ENCODE assay signal across 12 cellular contexts in genomic region chr6:15403094-15403493, GRCh38.
A peak's percentile ranks its signal among the peaks of the same experiment; 100 is the strongest.
DNase-seq lines count a peak whose midpoint lies in the region; ATAC-seq and TF ChIP-seq lines count a peak whose summit lies in the region.
"Had no signal": no experiment of that assay in that cellular context is flagged by ENCODE, and none has a peak within 500 bp of the region (broad histone marks: within the 10 kb centered on the region; RNA-seq: fewer than 3 reads in every experiment).

No MANE protein-coding gene starts in this region.

- no peaks in the 10 kb centered on the region for H3K9me3 Mint-ChIP-seq in nephron progenitor cell

- H3K4me3 ChIP-seq in BLaER1 treated with 17β-estradiol and CSF1 and Interleukin-3, amounts not matched to agents 10 nM and 100 nM = peak overlapping the region in 1 of 10 experiments; percentile 27; a peak in 1 of 20 replicates
- H3K4me3 ChIP-seq in HEK293 (ENCODE audit: low read depth, low read length) (no peak overlapping the region), testis (no peak overlapping the region)
- H3K4me3 ChIP-seq: ascending aorta, PC-9 had no signal

- WGBS in testis, 2 donors = 83 to 87% methylated on average over 2 of the region's 2 CpGs

- CTCF ChIA-PET in HEK293 (lab: Yijun Ruan, JAX) = interaction anchor here (1.7 to 5.4 kb wide), 2 partner anchors 10 to 12 kb away, joined by 5 to 25 read pairs; no protein-coding TSS in a partner anchor

- H3K4me1 Mint-ChIP-seq in nephron progenitor cell = peaks cover 92% of the 10 kb centered on the region

- no peaks in the 10 kb centered on the region for H3K27me3 Mint-ChIP-seq in nephron progenitor cell (ENCODE audit: low read depth, poor library complexity)

- peaks cover 0 to 6% (median 0%) of the 10 kb centered on the region in 11 experiments; a peak in 1 of 22 replicates for H3K36me3 ChIP-seq in BLaER1 treated with 17β-estradiol and CSF1 and Interleukin-3, amounts not matched to agents 10 nM and 100 nM
- no peaks in the 10 kb centered on the region for H3K36me3 ChIP-seq in HEK293 (ENCODE audit: control insufficient read depth in 2 of 2, insufficient read depth in 1 of 2, low read length in 2 of 2)
- no peaks in the 10 kb centered on the region for H3K36me3 ChIP-seq in testis (ENCODE audit: low read depth, missing control alignments)
- H3K36me3 ChIP-seq: ascending aorta had no signal

- DNase-seq in nephron progenitor cell = no peak
- no peak for DNase-seq in NCI-H1694 treated with DMSO at 0.1 percent for 48 hours (lab: John Stamatoyannopoulos, UW)
- no peak for DNase-seq in testis
- no peak for DNase-seq in cerebellar cortex (ENCODE audit: low spot score)
- DNase-seq: MM.1S; PC-9; stimulated activated CD4-positive, alpha-beta T cell treated with anti-CD3 and anti-CD28 coated beads, Interleukin-2, amount 100 ng/mL, for 24 hours had no signal

- H3K36me3 Mint-ChIP-seq in nephron progenitor cell (ENCODE audit: low read depth) = peaks cover 5% of the 10 kb centered on the region

- H3K9me3 ChIP-seq in BLaER1 treated with 17β-estradiol and CSF1 and Interleukin-3, amounts not matched to agents 10 nM and 100 nM (replicated peaks in 1 of 11) = no peaks in the 10 kb centered on the region
- no peaks in the 10 kb centered on the region for H3K9me3 ChIP-seq in HEK293 (ENCODE audit: control insufficient read depth, insufficient read depth, low read depth, low read length)
- no peaks in the 10 kb centered on the region for H3K9me3 ChIP-seq in testis
- H3K9me3 ChIP-seq: ascending aorta had no signal

- peaks cover 89 to 100% (median 100%) of the 10 kb centered on the region in 10 experiments for H3K4me1 ChIP-seq in BLaER1 treated with 17β-estradiol and CSF1 and Interleukin-3, amounts not matched to agents 10 nM and 100 nM
- H3K4me1 ChIP-seq in HEK293 (ENCODE audit: control insufficient read depth, insufficient read depth, low read length) = peaks cover 53% of the 10 kb centered on the region
- H3K4me1 ChIP-seq in testis = peaks cover 42% of the 10 kb centered on the region

- H3K27me3 ChIP-seq in BLaER1 treated with 17β-estradiol and CSF1 and Interleukin-3, amounts not matched to agents 10 nM and 100 nM = no peaks in the 10 kb centered on the region
- no peaks in the 10 kb centered on the region for H3K27me3 ChIP-seq in testis
- H3K27me3 ChIP-seq: ascending aorta had no signal

- H3K27ac ChIP-seq in BLaER1 treated with 17β-estradiol and CSF1 and Interleukin-3, amounts not matched to agents 10 nM and 100 nM = peak overlapping the region in 9 of 11 experiments; percentile 4 to 77 (median 46); a peak in 14 of 22 replicates
- H3K27ac ChIP-seq in HEK293 (ENCODE audit: extremely low read depth, low read depth, low read length) = no peak overlapping the region; the same call in 1 of the 2 replicates
- peak overlapping the region; percentile 54 for H3K27ac ChIP-seq in cingulate gyrus (ENCODE audit: low read depth, low read length)
- peak overlapping the region in 1 of 2 donors; percentile 50 for H3K27ac ChIP-seq in testis
- H3K27ac ChIP-seq: ascending aorta, PC-9 had no signal

- H3K27ac Mint-ChIP-seq in nephron progenitor cell = peak overlapping the region; percentile 95

- ATAC-seq in HG03108 (IDR thresholded peaks at IDR 0.05; ENCODE audit: unreplicated experiment) = no peak

- H3K4me3 Mint-ChIP-seq in nephron progenitor cell = peak overlapping the region; percentile 59

- H3K4me2 ChIP-seq in BLaER1 treated with 17β-estradiol and CSF1 and Interleukin-3, amounts not matched to agents 10 nM and 100 nM = peak overlapping the region; percentile 79 to 96 (median 84); a peak in 21 of 22 replicates
- H3K4me2 ChIP-seq: PC-9 had no signal

- no peak for TF ChIP-seq POLR2A in testis (IDR thresholded peaks at IDR 0.05)

- H4K20me1 ChIP-seq in BLaER1 treated with 17β-estradiol and CSF1 and Interleukin-3, amounts not matched to agents 10 nM and 100 nM = peaks cover 70 to 99% (median 98%) of the 10 kb centered on the region in 11 experiments; a peak in 21 of 22 replicates

- POLR2A ChIA-PET in HEK293 (lab: Yijun Ruan, JAX) = no interaction called here

- TF ChIP-seq CTCF in HEK293 (tag by site-specific recombination; IDR thresholded peaks at IDR 0.05) = no peak
- no peak for TF ChIP-seq CTCF in nephron progenitor cell (IDR thresholded peaks at IDR 0.05)
- no peak for TF ChIP-seq CTCF in testis (IDR thresholded peaks at IDR 0.05)

- intact Hi-C loops in testis (cut with DNase I; ENCODE audit: low total_unique reads) = no loop called here

- H3K9ac ChIP-seq in BLaER1 treated with 17β-estradiol and CSF1 and Interleukin-3, amounts not matched to agents 10 nM and 100 nM = peak overlapping the region in 5 of 11 experiments; percentile 34 to 65 (median 56); a peak in 8 of 22 replicates

TF ChIP-seq in HEK293, 187 proteins besides CTCF, POLR2A, EP300 and RAD21:
- 0 out of 2 replicates have a peak, but pooled peaks have one; percentile 21 for TF ChIP-seq FEZF1 (tag by site-specific recombination; IDR thresholded peaks at IDR 0.05)
- TF ChIP-seq EGR2 (tag by site-specific recombination; IDR thresholded peaks at IDR 0.05; ENCODE audit: low read depth) = 0 out of 2 replicates have a peak, but pooled peaks have one; percentile 3
- TF ChIP-seq ZNF777 (tag by site-specific recombination; IDR thresholded peaks at IDR 0.05; ENCODE audit: borderline replicate concordance) = no peak
- no peak for TF ChIP-seq PBX3 (CRISPR knock-in tag; IDR thresholded peaks at IDR 0.05)
